In genomic region chr1:205505791-205506190, GRCh38 we compare ENCODE assay signal across 11 cellular contexts. TPM values are rescaled to one million over a fixed set of nuclear protein-coding genes. Genes with fewer than 3 reads are reported as not detected.
DNase-seq lines count a peak whose midpoint lies in the region; ATAC-seq and TF ChIP-seq lines count a peak whose summit lies in the region.
"Had no signal": no experiment of that assay in that cellular context is flagged by ENCODE, and none has a peak within 500 bp of the region (broad histone marks: within the 10 kb centered on the region; RNA-seq: fewer than 3 reads in every experiment).

No MANE protein-coding gene starts in this region.

- H3K4me3 Mint-ChIP-seq in activated CD4-positive, alpha-beta T cell treated with anti-CD3 and anti-CD28 coated beads for 36 hours, result peak overlapping the region; percentile 65
- H3K4me3 Mint-ChIP-seq in mesothelial cell of epicardium (peak overlapping the region; percentile 73), endothelial cell (ENCODE audit: unreplicated experiment) (no peak overlapping the region)

- ATAC-seq in activated CD4-positive, alpha-beta T cell treated with anti-CD3 and anti-CD28 coated beads for 36 hours, result no peak
- ATAC-seq in upper lobe of right lung (peak; percentile 56), GM21825 (IDR thresholded peaks at IDR 0.05; ENCODE audit: unreplicated experiment) (no peak)

- H3K36me3 ChIP-seq in upper lobe of right lung, result no peaks in the 10 kb centered on the region
- H3K36me3 ChIP-seq: SJSA1 had no signal

- no peaks in the 10 kb centered on the region for H3K27me3 ChIP-seq in dorsolateral prefrontal cortex
- no peaks in the 10 kb centered on the region for H3K27me3 ChIP-seq in upper lobe of right lung

- H3K4me1 ChIP-seq in upper lobe of right lung, result peaks cover 16% of the 10 kb centered on the region

- H3K27ac ChIP-seq in dorsolateral prefrontal cortex (peak overlapping the region; percentile 49 to 100 (median 95)), upper lobe of right lung (peak overlapping the region; percentile 77)
- H3K27ac ChIP-seq: SJSA1 had no signal

- TF ChIP-seq CTCF in dorsolateral prefrontal cortex (IDR thresholded peaks at IDR 0.05 in 54 of 56, conservative IDR thresholded peaks at IDR 0.05 in 2 of 56; ENCODE audit: low read depth in 1 of 56, partially characterized antibody in 56 of 56), result no peak
- no peak for TF ChIP-seq CTCF in mesothelial cell of epicardium (IDR thresholded peaks at IDR 0.05; ENCODE audit: unreplicated experiment)
- no peak for TF ChIP-seq CTCF in upper lobe of right lung (IDR thresholded peaks at IDR 0.05)
- TF ChIP-seq CTCF in endothelial cell (IDR thresholded peaks at IDR 0.05; ENCODE audit: unreplicated experiment), result no peak

- intact Hi-C loops in activated CD4-positive, alpha-beta T cell treated with anti-CD3 and anti-CD28 coated beads for 36 hours (cut with DNase I, micrococcal nuclease), result no loop called here
- intact Hi-C loops in dorsolateral prefrontal cortex (cut with DNase I), result no loop called here
- intact Hi-C loops in upper lobe of right lung (cut with DNase I), result no loop called here

- H3K9me3 Mint-ChIP-seq in activated CD4-positive, alpha-beta T cell treated with anti-CD3 and anti-CD28 coated beads for 36 hours (ENCODE audit: low read depth), result no peaks in the 10 kb centered on the region
- H3K9me3 Mint-ChIP-seq in mesothelial cell of epicardium, result no peaks in the 10 kb centered on the region
- no peaks in the 10 kb centered on the region for H3K9me3 Mint-ChIP-seq in endothelial cell (ENCODE audit: unreplicated experiment)

- H3K9me3 ChIP-seq in upper lobe of right lung, result no peaks in the 10 kb centered on the region
- H3K9me3 ChIP-seq: A549, SJSA1 had no signal

- no peak for DNase-seq in activated CD4-positive, alpha-beta T cell treated with anti-CD3 and anti-CD28 coated beads for 36 hours
- DNase-seq in activated CD4-positive, alpha-beta T cell treated with anti-CD3 and anti-CD28 coated beads, Interleukin-2, amount 50 U/mL, for 1 hour, result no peak
- peak in 4 of 10 donors; percentile 46 to 84 (median 64) for DNase-seq in dorsolateral prefrontal cortex
- DNase-seq in mesothelial cell of epicardium (ENCODE audit: low spot score in 2 of 2, unreplicated experiment in 2 of 2), result no peak
- peak; percentile 78 for DNase-seq in upper lobe of right lung
- no peak for DNase-seq in endothelial cell (ENCODE audit: low spot score)
- no peak for DNase-seq in stimulated activated CD4-positive, alpha-beta T cell treated with anti-CD3 and anti-CD28 coated beads, Interleukin-4, amount 100 ng/mL, for 24 hours

- POLR2A ChIA-PET in activated CD4-positive, alpha-beta T cell treated with anti-CD3 and anti-CD28 coated beads for 36 hours (lab: Charles Lee), result no interaction called here

- H3K36me3 Mint-ChIP-seq in activated CD4-positive, alpha-beta T cell treated with anti-CD3 and anti-CD28 coated beads for 36 hours (ENCODE audit: low read depth), result no peaks in the 10 kb centered on the region
- H3K36me3 Mint-ChIP-seq in mesothelial cell of epicardium (no peaks in the 10 kb centered on the region), endothelial cell (ENCODE audit: low read depth, unreplicated experiment) (no peaks in the 10 kb centered on the region)

- no peak overlapping the region for H3K27ac Mint-ChIP-seq in activated CD4-positive, alpha-beta T cell treated with anti-CD3 and anti-CD28 coated beads for 36 hours
- H3K27ac Mint-ChIP-seq in mesothelial cell of epicardium (peak overlapping the region; percentile 30), endothelial cell (ENCODE audit: unreplicated experiment) (no peak overlapping the region)

- CTCF ChIA-PET in activated CD4-positive, alpha-beta T cell treated with anti-CD3 and anti-CD28 coated beads for 36 hours (lab: Charles Lee), result interaction anchor here (1.0 to 1.9 kb wide), 3 partner anchors 18 to 155 kb away, joined by 3 to 8 read pairs (median 4); no protein-coding TSS in a partner anchor

- peaks cover 13% of the 10 kb centered on the region for H3K4me1 Mint-ChIP-seq in activated CD4-positive, alpha-beta T cell treated with anti-CD3 and anti-CD28 coated beads for 36 hours
- H3K4me1 Mint-ChIP-seq in mesothelial cell of epicardium (peaks cover 36% of the 10 kb centered on the region), endothelial cell (ENCODE audit: unreplicated experiment) (peaks cover 3% of the 10 kb centered on the region)

- H3K27me3 Mint-ChIP-seq in activated CD4-positive, alpha-beta T cell treated with anti-CD3 and anti-CD28 coated beads for 36 hours, result no peaks in the 10 kb centered on the region
- no peaks in the 10 kb centered on the region for H3K27me3 Mint-ChIP-seq in mesothelial cell of epicardium (ENCODE audit: low read depth)
- peaks cover 13% of the 10 kb centered on the region for H3K27me3 Mint-ChIP-seq in endothelial cell (ENCODE audit: unreplicated experiment)

- H3K4me3 ChIP-seq in dorsolateral prefrontal cortex (peak overlapping the region; percentile 61 to 92 (median 83)), upper lobe of right lung (peak overlapping the region; percentile 74)
- H3K4me3 ChIP-seq: SJSA1 had no signal

RNA-seq across cellular contexts. Expression of gene CDK18, which starts 1.3 kb away (rescaled TPM):
- 1 to 10 TPM; 4.9 to 5.9 TPM for total RNA-seq in activated CD4-positive, alpha-beta T cell treated with anti-CD3 and anti-CD28 coated beads for 36 hours
- total RNA-seq in dorsolateral prefrontal cortex, result 100 to 1,000 TPM in 101 of 120 experiments, 10 to 100 TPM in 19; 55.9 to 606 (median 176) TPM
- 28.7 to 33.2 TPM (median 31.1 TPM) in 3 replicates for total RNA-seq in mesothelial cell of epicardium
- total RNA-seq in upper lobe of right lung, result 31.6 TPM
- 12.4 TPM for total RNA-seq in endothelial cell (ENCODE audit: unreplicated experiment)

RNA-seq across cellular contexts. Expression of gene BLACAT1, which starts 49.9 kb away (rescaled TPM):
- total RNA-seq in activated CD4-positive, alpha-beta T cell treated with anti-CD3 and anti-CD28 coated beads for 36 hours, result under 1 TPM; 0.25 to 0.32 TPM
- total RNA-seq in dorsolateral prefrontal cortex, result 1 to 10 TPM in 107 of 120 experiments, under 1 TPM in 13; 0.46 to 4.5 (median 1.7) TPM
- 0.66 to 0.74 TPM (median 0.72 TPM) in 3 replicates for total RNA-seq in mesothelial cell of epicardium
- 0.84 TPM for total RNA-seq in upper lobe of right lung
- 2.2 TPM for total RNA-seq in endothelial cell (ENCODE audit: unreplicated experiment)
- total RNA-seq: fibroblast of lung, SJSA1 had no signal
